Comparison of ENCODE assay signal across 21 cellular contexts in the genomic region with DNA sequence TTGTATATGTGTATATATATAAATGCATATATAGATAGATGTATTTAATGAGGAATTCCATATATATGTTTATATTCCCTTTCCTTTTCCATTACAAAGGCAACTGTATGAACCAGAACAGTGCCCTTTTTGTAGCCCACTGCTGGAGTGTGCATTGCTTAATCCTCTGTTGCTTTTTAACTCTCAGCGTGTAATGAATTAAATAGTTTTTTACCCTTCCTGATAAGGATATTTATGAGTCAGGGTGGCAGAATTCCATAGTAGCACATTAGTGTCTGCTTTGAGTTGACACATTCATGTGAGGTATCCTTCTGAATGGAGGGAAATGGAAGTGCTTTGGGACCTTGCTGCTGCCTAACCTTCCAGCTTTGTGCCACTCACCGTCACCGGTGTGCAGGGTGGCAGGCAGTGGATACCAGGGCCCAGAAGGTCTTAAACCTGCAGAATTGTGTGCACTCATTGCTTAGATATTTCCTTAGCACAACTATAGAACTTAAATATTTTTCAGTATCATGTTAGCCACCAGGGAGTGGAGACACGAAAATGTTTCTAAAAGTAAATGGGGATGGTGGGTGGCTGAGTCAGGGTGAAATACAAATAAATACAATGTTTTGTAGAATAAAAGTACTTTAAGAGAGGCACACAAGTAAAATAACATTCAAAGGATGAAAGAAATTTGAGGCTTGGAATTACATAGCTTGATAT.
DNase-seq lines count a peak whose midpoint lies in the region; ATAC-seq and TF ChIP-seq lines count a peak whose summit lies in the region.
"Had no signal": no experiment of that assay in that cellular context is flagged by ENCODE, and none has a peak within 500 bp of the region (broad histone marks: within the 10 kb centered on the region; RNA-seq: fewer than 3 reads in every experiment).

No MANE protein-coding gene starts in this region.

- no peak overlapping the region for H2BK5ac ChIP-seq in IMR-90 (ENCODE audit: low read depth, low read length, poor library complexity, severe bottlenecking)

- H3K4me3 ChIP-seq in A673 (ENCODE audit: low read depth, low read length, poor library complexity, severe bottlenecking) (no peak overlapping the region), IMR-90 (ENCODE audit: insufficient read depth, low read depth, low read length) (no peak overlapping the region), brain microvascular endothelial cell (ENCODE audit: low read depth, low read length) (no peak overlapping the region), body of pancreas (no peak overlapping the region), prostate gland (no peak overlapping the region)
- H3K4me3 ChIP-seq: heart left ventricle, SJSA1, skin epidermis, upper lobe of right lung had no signal

- no peak overlapping the region for H3K23ac ChIP-seq in IMR-90 (ENCODE audit: low read depth, low read length)

- peaks cover 14% of the 10 kb centered on the region for H3K4me1 ChIP-seq in A673 (ENCODE audit: insufficient read depth, low read length, poor library complexity, severe bottlenecking)
- peaks cover 9% of the 10 kb centered on the region for H3K4me1 ChIP-seq in IMR-90 (ENCODE audit: control insufficient read depth, insufficient read depth, low read length)
- peaks cover 19% of the 10 kb centered on the region for H3K4me1 ChIP-seq in body of pancreas
- no peaks in the 10 kb centered on the region for H3K4me1 ChIP-seq in prostate gland (replicated peaks)
- H3K4me1 ChIP-seq: upper lobe of right lung had no signal

- H3K9ac ChIP-seq in IMR-90 (ENCODE audit: low read depth, low read length), result no peak overlapping the region

- TF ChIP-seq POLR2A in IMR-90 (IDR thresholded peaks at IDR 0.05; ENCODE audit: low read depth, low read length) (no peak), body of pancreas (IDR thresholded peaks at IDR 0.05) (no peak), prostate gland (IDR thresholded peaks at IDR 0.05) (no peak)

- H2BK15ac ChIP-seq in IMR-90 (ENCODE audit: low read depth, low read length), result no peak overlapping the region

- intact Hi-C loops in A673 (cut with micrococcal nuclease; ENCODE audit: unreplicated experiment), result no loop called here
- intact Hi-C loops in IMR-90 (cut with micrococcal nuclease), result no loop called here
- intact Hi-C loops in body of pancreas (cut with DNase I), result no loop called here
- intact Hi-C loops in prostate gland (cut with DNase I), result no loop called here

- peaks cover 25 to 78% of the 10 kb centered on the region in 2 experiments; a peak in 3 of 4 replicates for H3K79me1 ChIP-seq in IMR-90 (ENCODE audit: low read depth in 1 of 2, low read length in 2 of 2)

- TF ChIP-seq RAD21 in IMR-90 (IDR thresholded peaks at IDR 0.05; ENCODE audit: low read length), result no peak

- no peak overlapping the region for H2AFZ ChIP-seq in IMR-90 (replicated peaks; ENCODE audit: low read length, poor library complexity)

- H3K36me3 ChIP-seq in A673 (ENCODE audit: insufficient read depth, low read length, poor library complexity, severe bottlenecking) (no peaks in the 10 kb centered on the region), IMR-90 (ENCODE audit: control insufficient read depth, insufficient read depth, low read length) (peaks cover 1% of the 10 kb centered on the region; the same call in 1 of the 2 replicates), brain microvascular endothelial cell (replicated peaks) (no peaks in the 10 kb centered on the region), body of pancreas (replicated peaks in 1 of 2; ENCODE audit: insufficient read depth in 1 of 2, low read depth in 2 of 2) (no peaks in the 10 kb centered on the region), prostate gland (no peaks in the 10 kb centered on the region)
- H3K36me3 ChIP-seq: heart left ventricle, upper lobe of right lung had no signal

- no peak overlapping the region for H2BK120ac ChIP-seq in IMR-90 (ENCODE audit: low read depth, low read length)

- CTCF ChIA-PET in A673 (lab: Charles Lee), result no interaction called here
- CTCF ChIA-PET in IMR-90 (lab: Yijun Ruan, JAX), result interaction anchor here (1.4 kb wide), 1 partner anchor 16 kb away, joined by 3 read pairs; no protein-coding TSS in a partner anchor

- DNase-seq in A673 (ENCODE audit: low spot score) (peak; percentile 73), IMR-90 (peak; percentile 58), brain microvascular endothelial cell (peak; percentile 24), kidney tubule cell (ENCODE audit: low spot score) (peak; percentile 54), body of pancreas (no peak), prostate gland (ENCODE audit: low spot score) (no peak), T1000 (lab: John Stamatoyannopoulos, UW) (no peak)
- no peak for DNase-seq in stimulated activated CD4-positive, alpha-beta T cell treated with anti-CD3 and anti-CD28 coated beads, Interleukin-12 subunit alpha, Interleukin-12 subunit beta, amount 100 ng/mL, for 4 hours
- DNase-seq: activated CD4-positive, alpha-beta T cell treated with anti-CD3 and anti-CD28 coated beads, Interleukin-2, amount 10 ng/mL, durations not matched to agents 24 days and 14 days; activated T-cell treated with anti-CD3 and anti-CD28 coated beads for 4 hours; CD8-positive, alpha-beta memory T cell; cerebellar nuclear complex; GDM1; heart left ventricle; islet precursor cell; midbrain; NCI-H1417 treated with DMSO at 0.1 percent for 48 hours; stimulated activated naive CD4-positive, alpha-beta T cell; upper lobe of right lung had no signal

- peak overlapping the region; percentile 46; the same call in 1 of the 2 replicates for H2AK5ac ChIP-seq in IMR-90 (ENCODE audit: low read depth, low read length)

- peaks cover 74% of the 10 kb centered on the region for H4K20me1 ChIP-seq in IMR-90 (ENCODE audit: insufficient read depth, low read length)

- POLR2A ChIA-PET in A673 (lab: Charles Lee; ENCODE audit: low non-redundant PET) (no interaction called here), IMR-90 (lab: Charles Lee; ENCODE audit: unreplicated experiment) (no interaction called here)

- H3K14ac ChIP-seq in IMR-90 (replicated peaks; ENCODE audit: low read depth, low read length), result no peak overlapping the region

- no peak overlapping the region for H2AK9ac ChIP-seq in IMR-90 (replicated peaks; ENCODE audit: low read depth, low read length, poor library complexity)

- no peak overlapping the region for H3K56ac ChIP-seq in IMR-90 (ENCODE audit: extremely low read depth, insufficient read depth, low read length)

- TF ChIP-seq CTCF in A673 (conservative IDR thresholded peaks at IDR 0.05; ENCODE audit: low read depth, low read length) (no peak), IMR-90 (conservative IDR thresholded peaks at IDR 0.05; ENCODE audit: low read depth, low read length) (no peak; the same call in 1 of the 2 replicates), brain microvascular endothelial cell (IDR thresholded peaks at IDR 0.05; ENCODE audit: low read depth, low read length, missing control alignments) (no peak), body of pancreas (IDR thresholded peaks at IDR 0.05) (no peak), prostate gland (IDR thresholded peaks at IDR 0.05) (no peak)

- dilution Hi-C loops in IMR-90 (cut with HindIII; ENCODE audit: low sequenced_read_pairs, unreplicated experiment), result no loop called here

- H4K8ac ChIP-seq in IMR-90 (ENCODE audit: low read depth in 2 of 2, low read length in 2 of 2), result no peak overlapping the region

- H3K4ac ChIP-seq in IMR-90 (ENCODE audit: low read depth, low read length), result peak overlapping the region; percentile 27; the same call in 1 of the 2 replicates

- no TSS peak for BruUV-seq in A673 (replicated peaks; lab: Mats Ljungman, UMichigan)
- no TSS peak for BruUV-seq in IMR-90 (replicated peaks; lab: Mats Ljungman, UMichigan)

- H3K27ac ChIP-seq in A673 (ENCODE audit: low read depth, low read length, poor library complexity, severe bottlenecking), result no peak overlapping the region
- H3K27ac ChIP-seq in IMR-90 (ENCODE audit: insufficient read depth, low read length), result peak overlapping the region; percentile 66
- H3K27ac ChIP-seq in brain microvascular endothelial cell, result peak overlapping the region; percentile 18
- no peak overlapping the region for H3K27ac ChIP-seq in body of pancreas
- H3K27ac ChIP-seq in prostate gland, result no peak overlapping the region
- H3K27ac ChIP-seq: heart left ventricle, SJSA1, skin epidermis, upper lobe of right lung had no signal

- no peak overlapping the region for H4K91ac ChIP-seq in IMR-90 (ENCODE audit: insufficient read depth, low read depth, low read length)

- H3K4me2 ChIP-seq in IMR-90 (ENCODE audit: low read depth, low read length), result peak overlapping the region; percentile 79

- no peaks in the 10 kb centered on the region for H3K9me3 ChIP-seq in A673 (ENCODE audit: low read depth, low read length, poor library complexity, severe bottlenecking)
- no peaks in the 10 kb centered on the region for H3K9me3 ChIP-seq in IMR-90 (ENCODE audit: control insufficient read depth, insufficient read depth, low read length)
- H3K9me3 ChIP-seq in body of pancreas, result no peaks in the 10 kb centered on the region
- H3K9me3 ChIP-seq in prostate gland, result no peaks in the 10 kb centered on the region
- H3K9me3 ChIP-seq: heart left ventricle, SJSA1, upper lobe of right lung had no signal

- H3K18ac ChIP-seq in IMR-90 (ENCODE audit: low read depth, low read length), result no peak overlapping the region

- H3K27me3 ChIP-seq in A673 (replicated peaks; ENCODE audit: insufficient read depth, low read depth, low read length, poor library complexity), result no peaks in the 10 kb centered on the region
- H3K27me3 ChIP-seq in IMR-90 (ENCODE audit: control insufficient read depth, insufficient read depth, low read length), result no peaks in the 10 kb centered on the region
- H3K27me3 ChIP-seq in brain microvascular endothelial cell (replicated peaks), result no peaks in the 10 kb centered on the region
- no peaks in the 10 kb centered on the region for H3K27me3 ChIP-seq in body of pancreas
- no peaks in the 10 kb centered on the region for H3K27me3 ChIP-seq in prostate gland (replicated peaks; ENCODE audit: insufficient read depth)
- H3K27me3 ChIP-seq: heart left ventricle, SJSA1, upper lobe of right lung had no signal

- H2BK20ac ChIP-seq in IMR-90 (ENCODE audit: low read depth, low read length), result no peak overlapping the region

- in situ Hi-C loops in IMR-90 (cut with MboI; ENCODE audit: low sequenced_read_pairs), result no loop called here
- in situ Hi-C loops in brain microvascular endothelial cell (cut with HindIII; ENCODE audit: low pct_ligation_motif_present, low sequenced_read_pairs), result no loop called here

- peaks cover 12% of the 10 kb centered on the region for H3K9me1 ChIP-seq in IMR-90 (ENCODE audit: insufficient read depth, low read length)

- no peak overlapping the region for H4K5ac ChIP-seq in IMR-90 (ENCODE audit: low read depth, low read length)

- WGBS in IMR-90 (ENCODE audit: extremely low coverage in 2 of 2, insufficient read length in 1 of 2), 2 experiments, result no CpG with 5 or more reads among the region's 4 CpGs
- WGBS in body of pancreas, 2 donors, result 56 to 69% methylated on average over 4 of the region's 4 CpGs
- 78% methylated on average over 4 of the region's 4 CpGs for WGBS in prostate gland

- peak; percentile 71 for ATAC-seq in IMR-90 (ENCODE audit: low read depth)
- no peak for ATAC-seq in body of pancreas
- ATAC-seq: upper lobe of right lung had no signal

Comparison
In these comparisons a context has a peak if more than half of its experiments do, and no peak if none do; other contexts are left out.
1. DNase-seq: peak in A673 (single experiment), IMR-90 (single experiment), brain microvascular endothelial cell (single experiment) and kidney tubule cell (single experiment); none in stimulated activated CD4-positive, alpha-beta T cell treated with anti-CD3 and anti-CD28 coated beads, Interleukin-12 subunit alpha, Interleukin-12 subunit beta, amount 100 ng/mL, for 4 hours (single experiment), body of pancreas (0 of 4), prostate gland (single experiment) and T1000 (single experiment).
2. H3K27ac ChIP-seq: peak in IMR-90 (single experiment) and brain microvascular endothelial cell (single experiment); none in A673 (single experiment), body of pancreas (0 of 4) and prostate gland (0 of 2).